Comparison of ENCODE assay signal across 21 cellular contexts in the genomic region with DNA sequence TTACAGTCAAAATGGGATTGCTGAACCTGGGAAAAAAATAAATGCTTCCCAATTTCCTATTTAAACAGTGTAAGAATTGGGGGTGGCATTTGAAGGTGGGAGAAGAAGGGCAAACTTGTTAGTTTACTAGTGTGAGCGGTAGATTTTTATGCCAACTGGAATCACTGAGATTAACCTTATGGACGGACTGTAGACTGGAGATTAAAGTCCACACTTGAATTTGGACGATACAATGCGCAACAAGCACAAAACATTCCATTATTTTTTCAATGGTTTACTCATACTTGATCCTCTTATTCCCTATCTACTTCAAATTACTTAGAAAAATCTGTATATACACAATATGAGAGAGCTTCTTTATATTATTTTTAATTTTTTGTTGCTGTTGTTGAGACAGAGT.
"Had no signal": no experiment of that assay in that cellular context is flagged by ENCODE, and none has a peak within 500 bp of the region (broad histone marks: within the 10 kb centered on the region; RNA-seq: fewer than 3 reads in every experiment).

No MANE protein-coding gene starts in this region.

- H3K27me3 Mint-ChIP-seq: dendritic cell treated with granulocyte-macrophage colony-stimulating factor and Interleukin-4, amounts not matched to agents 40 ng/mL and 50 ng/mL, for 4 days; naive thymus-derived CD4-positive, alpha-beta T cell had no signal

- H3K36me3 ChIP-seq: suprapubic skin, uterus had no signal

- H3K27ac Mint-ChIP-seq: dendritic cell treated with granulocyte-macrophage colony-stimulating factor and Interleukin-4, amounts not matched to agents 40 ng/mL and 50 ng/mL, for 4 days; type B pancreatic cell had no signal

- H3K27ac ChIP-seq: esophagus squamous epithelium, gastroesophageal sphincter, left lung, lower lobe of right lung, suprapubic skin, uterus had no signal

- H3K9me3 Mint-ChIP-seq: dendritic cell treated with granulocyte-macrophage colony-stimulating factor and Interleukin-4, amounts not matched to agents 40 ng/mL and 50 ng/mL, for 4 days; neural crest cell; type B pancreatic cell had no signal

- H3K27me3 ChIP-seq: esophagus squamous epithelium, gastroesophageal sphincter, left lung, suprapubic skin, thyroid gland, uterus had no signal

- H3K9me3 ChIP-seq: suprapubic skin, thyroid gland had no signal

- H3K4me3 Mint-ChIP-seq: dendritic cell treated with granulocyte-macrophage colony-stimulating factor and Interleukin-4, amounts not matched to agents 40 ng/mL and 50 ng/mL, for 4 days; neural crest cell; type B pancreatic cell had no signal

- H3K4me3 ChIP-seq: esophagus squamous epithelium, gastroesophageal sphincter, left lung, lower lobe of right lung, suprapubic skin, thyroid gland, uterus had no signal

- ATAC-seq: gastroesophageal sphincter; left lung; sciatic nerve; stimulated activated naive CD8-positive, alpha-beta T cell treated with anti-CD3 and anti-CD28 coated beads, Interleukin-15, Interleukin-2, amounts not matched to agents 100 U/mL and 50 U/mL, for 24 hours had no signal

- H3K36me3 Mint-ChIP-seq: type B pancreatic cell had no signal

- FAIRE-seq: colon had no signal

- DNase-seq: esophagus squamous epithelium; foreskin fibroblast; glutamatergic neuron; islet precursor cell; left lung; lower lobe of right lung; mesendoderm; naive thymus-derived CD4-positive, alpha-beta T cell; posterior cingulate gyrus; stimulated activated CD4-positive, alpha-beta T cell treated with anti-CD3 and anti-CD28 coated beads, Interleukin-2, amount 100 ng/mL, for 24 hours; stimulated activated CD4-positive, alpha-beta T cell treated with anti-CD3 and anti-CD28 coated beads, Interleukin-4, amount 100 ng/mL, for 4 hours; stimulated activated naive CD8-positive, alpha-beta T cell treated with anti-CD3 and anti-CD28 coated beads, Interleukin-15, Interleukin-2, amounts not matched to agents 100 U/mL and 50 U/mL, for 24 hours; thyroid gland; uterus had no signal
